Comparison of ENCODE assay signal across 13 cellular contexts in the genomic region with DNA sequence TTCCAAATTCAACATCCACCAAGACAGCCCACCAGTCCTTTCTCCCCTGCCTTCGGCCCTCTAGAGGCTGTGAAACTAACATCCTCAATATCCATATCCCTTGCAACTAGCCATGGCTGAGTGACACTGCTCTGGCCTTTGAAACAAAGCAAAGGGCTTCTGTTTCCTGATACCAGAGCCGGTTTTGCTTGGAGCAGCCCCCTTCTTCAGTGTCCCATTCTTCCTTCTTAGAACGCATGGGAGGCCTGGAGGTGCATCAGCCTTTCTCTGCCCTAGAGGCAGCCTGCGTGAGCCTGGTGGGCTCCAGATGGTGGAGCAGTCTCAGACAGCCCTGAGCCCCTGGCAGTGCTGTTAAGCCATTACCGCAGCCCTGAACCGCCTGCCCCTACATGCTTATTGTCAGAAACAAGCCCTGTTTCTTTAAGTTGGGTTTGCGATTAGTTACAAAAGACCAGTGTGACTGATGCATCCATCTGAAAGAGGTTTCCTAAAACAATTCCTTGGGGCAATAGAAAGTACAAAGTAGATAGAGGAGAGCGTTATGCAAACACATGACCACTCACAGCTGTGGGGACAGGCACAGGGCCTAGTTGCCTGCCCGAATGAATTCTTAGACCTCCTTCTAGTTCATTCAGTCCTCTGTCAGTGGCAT.
DNase-seq lines count a peak whose midpoint lies in the region; ATAC-seq and TF ChIP-seq lines count a peak whose summit lies in the region.
"Had no signal": no experiment of that assay in that cellular context is flagged by ENCODE, and none has a peak within 500 bp of the region (broad histone marks: within the 10 kb centered on the region; RNA-seq: fewer than 3 reads in every experiment).

No MANE protein-coding gene starts in this region.

- TF ChIP-seq CTCF in IMR-90 (conservative IDR thresholded peaks at IDR 0.05; ENCODE audit: low read depth, low read length) (no peak), coronary artery (IDR thresholded peaks at IDR 0.05) (no peak), cardiac muscle cell (IDR thresholded peaks at IDR 0.05; ENCODE audit: low read depth, low read length) (peak; percentile 10)

- POLR2A ChIA-PET in IMR-90 (lab: Charles Lee; ENCODE audit: unreplicated experiment), result no interaction called here
- POLR2A ChIA-PET in naive thymus-derived CD8-positive, alpha-beta T cell (lab: Charles Lee), result no interaction called here

- H3K14ac ChIP-seq in IMR-90 (replicated peaks; ENCODE audit: low read depth, low read length), result peak overlapping the region; percentile 48; the same call in 1 of the 2 replicates

- H2AFZ ChIP-seq in IMR-90 (replicated peaks; ENCODE audit: low read length, poor library complexity), result no peak overlapping the region

- peaks cover 17 to 42% of the 10 kb centered on the region in 2 experiments for H3K79me1 ChIP-seq in IMR-90 (ENCODE audit: low read depth in 1 of 2, low read length in 2 of 2)

- no peaks in the 10 kb centered on the region for H3K36me3 Mint-ChIP-seq in naive thymus-derived CD8-positive, alpha-beta T cell
- H3K36me3 Mint-ChIP-seq: natural killer cell had no signal

- H4K8ac ChIP-seq in IMR-90 (ENCODE audit: low read depth in 2 of 2, low read length in 2 of 2), result no peak overlapping the region

- TF ChIP-seq RAD21 in IMR-90 (IDR thresholded peaks at IDR 0.05; ENCODE audit: low read length), result no peak

- H2AK9ac ChIP-seq in IMR-90 (replicated peaks; ENCODE audit: low read depth, low read length, poor library complexity), result no peak overlapping the region

- peaks cover 23% of the 10 kb centered on the region for H3K9me1 ChIP-seq in IMR-90 (ENCODE audit: insufficient read depth, low read length)

- H3K4me1 ChIP-seq in IMR-90 (ENCODE audit: control insufficient read depth, insufficient read depth, low read length) (peaks cover 11% of the 10 kb centered on the region), cardiac muscle cell (ENCODE audit: low read depth) (no peaks in the 10 kb centered on the region)
- H3K4me1 ChIP-seq: HAP-1 had no signal

- H3K27me3 ChIP-seq in IMR-90 (ENCODE audit: control insufficient read depth, insufficient read depth, low read length), result no peaks in the 10 kb centered on the region
- H3K27me3 ChIP-seq in cardiac muscle cell, result no peaks in the 10 kb centered on the region

- peaks cover 0 to 10% (median 0%) of the 10 kb centered on the region in 9 donors for H3K9me3 Mint-ChIP-seq in naive thymus-derived CD8-positive, alpha-beta T cell
- H3K9me3 Mint-ChIP-seq: CD4-positive, alpha-beta T cell; natural killer cell had no signal

- H3K4ac ChIP-seq in IMR-90 (ENCODE audit: low read depth, low read length), result no peak overlapping the region

- H2BK15ac ChIP-seq in IMR-90 (ENCODE audit: low read depth, low read length), result no peak overlapping the region

- H3K27me3 Mint-ChIP-seq in naive thymus-derived CD8-positive, alpha-beta T cell, result peaks cover 0 to 11% (median 3%) of the 10 kb centered on the region in 5 donors
- H3K27me3 Mint-ChIP-seq: CD4-positive, alpha-beta T cell had no signal

- WGBS in IMR-90 (ENCODE audit: extremely low coverage in 2 of 2, insufficient read length in 1 of 2), 2 experiments, result 95% methylated on average over 3 of the region's 9 CpGs; no CpG with 5 or more reads in 1 of the 2 experiments

- CTCF ChIA-PET in IMR-90 (lab: Yijun Ruan, JAX), result interaction anchor here (0.6 to 0.7 kb wide), 2 partner anchors 24 to 628 kb away, joined by 3 to 4 read pairs; no protein-coding TSS in a partner anchor

- no peak overlapping the region for H2BK120ac ChIP-seq in IMR-90 (ENCODE audit: low read depth, low read length)

- H4K5ac ChIP-seq in IMR-90 (ENCODE audit: low read depth, low read length), result no peak overlapping the region

- H4K20me1 ChIP-seq in IMR-90 (ENCODE audit: insufficient read depth, low read length), result no peaks in the 10 kb centered on the region; the same call in 1 of the 2 replicates

- no TSS peak for BruUV-seq in IMR-90 (replicated peaks; lab: Mats Ljungman, UMichigan)

- no peak for DNase-seq in IMR-90
- peak; percentile 49 for DNase-seq in coronary artery (ENCODE audit: low spot score)
- peak in 1 of 2 donors; percentile 20 for DNase-seq in cardiac muscle cell (ENCODE audit: low read depth in 1 of 2, low spot score in 1 of 2)
- no peak for DNase-seq in sciatic nerve (ENCODE audit: low spot score)
- no peak for DNase-seq in naive thymus-derived CD8-positive, alpha-beta T cell
- DNase-seq in NK-92 (lab: John Stamatoyannopoulos, UW; ENCODE audit: unreplicated experiment), result no peak
- no peak for DNase-seq in H4 (ENCODE audit: low spot score)
- DNase-seq: activated CD4-positive, CD25-positive, alpha-beta regulatory T cell; CD4-positive, alpha-beta T cell; natural killer cell; stimulated activated naive CD8-positive, alpha-beta T cell treated with anti-CD3 and anti-CD28 coated beads, Interleukin-15, amount 100 ng/mL, for 72 hours had no signal

- H3K27ac Mint-ChIP-seq in naive thymus-derived CD8-positive, alpha-beta T cell, result no peak overlapping the region
- H3K27ac Mint-ChIP-seq: CD4-positive, alpha-beta T cell; natural killer cell; stimulated activated naive CD8-positive, alpha-beta T cell treated with anti-CD3 and anti-CD28 coated beads, Interleukin-15, amount 100 ng/mL, for 72 hours had no signal

- H3K36me3 ChIP-seq in IMR-90 (ENCODE audit: control insufficient read depth, insufficient read depth, low read length) (peaks cover 50% of the 10 kb centered on the region), cardiac muscle cell (no peaks in the 10 kb centered on the region)

- H3K9ac ChIP-seq in IMR-90 (ENCODE audit: low read depth, low read length), result no peak overlapping the region

- ATAC-seq in IMR-90 (ENCODE audit: low read depth), result no peak; the same call in 1 of the 2 replicates
- ATAC-seq in sciatic nerve, result peak; percentile 91
- no peak for ATAC-seq in naive thymus-derived CD8-positive, alpha-beta T cell
- no peak for ATAC-seq in HG03097 (IDR thresholded peaks at IDR 0.05; ENCODE audit: low FRiP score, unreplicated experiment)
- ATAC-seq: natural killer cell; stimulated activated naive CD8-positive, alpha-beta T cell treated with anti-CD3 and anti-CD28 coated beads, Interleukin-15, amount 100 ng/mL, for 72 hours had no signal

- no peak for TF ChIP-seq POLR2A in IMR-90 (IDR thresholded peaks at IDR 0.05; ENCODE audit: low read depth, low read length)

- H4K91ac ChIP-seq in IMR-90 (ENCODE audit: insufficient read depth, low read depth, low read length), result no peak overlapping the region

- peak overlapping the region; percentile 59 for H2BK5ac ChIP-seq in IMR-90 (ENCODE audit: low read depth, low read length, poor library complexity, severe bottlenecking)

- dilution Hi-C loops in IMR-90 (cut with HindIII; ENCODE audit: low sequenced_read_pairs, unreplicated experiment), result no loop called here

- intact Hi-C loops in IMR-90 (cut with micrococcal nuclease), result no loop called here
- intact Hi-C loops in sciatic nerve (cut with DNase I), result no loop called here

- H3K4me1 Mint-ChIP-seq in naive thymus-derived CD8-positive, alpha-beta T cell, result no peaks in the 10 kb centered on the region
- H3K4me1 Mint-ChIP-seq: stimulated activated naive CD8-positive, alpha-beta T cell treated with anti-CD3 and anti-CD28 coated beads, Interleukin-15, amount 100 ng/mL, for 72 hours had no signal

- in situ Hi-C loops in IMR-90 (cut with MboI; ENCODE audit: low sequenced_read_pairs), result no loop called here

- H3K4me2 ChIP-seq in IMR-90 (ENCODE audit: low read depth, low read length), result no peak overlapping the region

- H3K56ac ChIP-seq in IMR-90 (ENCODE audit: extremely low read depth, insufficient read depth, low read length), result no peak overlapping the region

- peak overlapping the region; percentile 54; the same call in 1 of the 2 replicates for H2AK5ac ChIP-seq in IMR-90 (ENCODE audit: low read depth, low read length)

- no peak overlapping the region for H3K18ac ChIP-seq in IMR-90 (ENCODE audit: low read depth, low read length)

- H3K4me3 ChIP-seq in IMR-90 (ENCODE audit: insufficient read depth, low read depth, low read length) (no peak overlapping the region), coronary artery (no peak overlapping the region), cardiac muscle cell (no peak overlapping the region)
- H3K4me3 ChIP-seq: HAP-1 had no signal

- H3K9me3 ChIP-seq in IMR-90 (ENCODE audit: control insufficient read depth, insufficient read depth, low read length) (no peaks in the 10 kb centered on the region), cardiac muscle cell (ENCODE audit: low read depth) (no peaks in the 10 kb centered on the region)
- H3K9me3 ChIP-seq: HAP-1 had no signal

- no peak overlapping the region for H3K27ac ChIP-seq in IMR-90 (ENCODE audit: insufficient read depth, low read length)
- no peak overlapping the region for H3K27ac ChIP-seq in coronary artery
- no peak overlapping the region for H3K27ac ChIP-seq in cardiac muscle cell

- no peak overlapping the region for H3K4me3 Mint-ChIP-seq in naive thymus-derived CD8-positive, alpha-beta T cell
- H3K4me3 Mint-ChIP-seq: CD4-positive, alpha-beta T cell; natural killer cell; stimulated activated naive CD8-positive, alpha-beta T cell treated with anti-CD3 and anti-CD28 coated beads, Interleukin-15, amount 100 ng/mL, for 72 hours had no signal

- no peak overlapping the region for H2BK20ac ChIP-seq in IMR-90 (ENCODE audit: low read depth, low read length)

- no peak overlapping the region for H3K23ac ChIP-seq in IMR-90 (ENCODE audit: low read depth, low read length)

TF ChIP-seq in IMR-90, 13 proteins besides CTCF, POLR2A, EP300 and RAD21 (continues in another document):
- TF ChIP-seq NFE2L2 (IDR thresholded peaks at IDR 0.05; ENCODE audit: low read depth, low read length) (no peak), MXI1 (IDR thresholded peaks at IDR 0.05; ENCODE audit: borderline replicate concordance, low read depth, low read length) (no peak), CHD1 (IDR thresholded peaks at IDR 0.05; ENCODE audit: low read depth, low read length) (no peak), RFX5 (IDR thresholded peaks at IDR 0.05; ENCODE audit: low read depth, low read length) (no peak), MAZ (IDR thresholded peaks at IDR 0.05; ENCODE audit: borderline replicate concordance, low read depth, low read length) (no peak), CEBPB (IDR thresholded peaks at IDR 0.05; ENCODE audit: low read depth, low read length) (no peak), RCOR1 (IDR thresholded peaks at IDR 0.05; ENCODE audit: insufficient replicate concordance, low read length) (no peak)
- TF ChIP-seq, protein P1, sequence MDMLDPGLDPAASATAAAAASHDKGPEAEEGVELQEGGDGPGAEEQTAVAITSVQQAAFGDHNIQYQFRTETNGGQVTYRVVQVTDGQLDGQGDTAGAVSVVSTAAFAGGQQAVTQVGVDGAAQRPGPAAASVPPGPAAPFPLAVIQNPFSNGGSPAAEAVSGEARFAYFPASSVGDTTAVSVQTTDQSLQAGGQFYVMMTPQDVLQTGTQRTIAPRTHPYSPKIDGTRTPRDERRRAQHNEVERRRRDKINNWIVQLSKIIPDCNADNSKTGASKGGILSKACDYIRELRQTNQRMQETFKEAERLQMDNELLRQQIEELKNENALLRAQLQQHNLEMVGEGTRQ (IDR thresholded peaks at IDR 0.05; ENCODE audit: low read depth, low read length), result no peak
